8 cellular contexts compared by ENCODE assay signal in genomic region chr9:33158555-33159057, GRCh38. TPM values are rescaled to one million over a fixed set of nuclear protein-coding genes. Genes with fewer than 3 reads are reported as not detected.
A peak's percentile ranks its signal among the peaks of the same experiment; 100 is the strongest.
DNase-seq lines count a peak whose midpoint lies in the region; ATAC-seq and TF ChIP-seq lines count a peak whose summit lies in the region.

No MANE protein-coding gene starts in this region.

- H3K36me3 Mint-ChIP-seq in chondrocyte (ENCODE audit: low read depth) (no peaks in the 10 kb centered on the region), progenitor cell of endocrine pancreas (ENCODE audit: insufficient read depth) (peaks cover 1% of the 10 kb centered on the region)

- H3K4me1 Mint-ChIP-seq in chondrocyte (ENCODE audit: low read depth): peaks cover 80% of the 10 kb centered on the region
- peaks cover 57% of the 10 kb centered on the region for H3K4me1 Mint-ChIP-seq in progenitor cell of endocrine pancreas (ENCODE audit: low read depth)

- ATAC-seq in HG03432 (IDR thresholded peaks at IDR 0.05; ENCODE audit: unreplicated experiment) (peak; percentile 9), HG03159 (IDR thresholded peaks at IDR 0.05; ENCODE audit: unreplicated experiment) (no peak)

- peak overlapping the region; percentile 42 for H3K4me3 ChIP-seq in GM12865 (ENCODE audit: low read depth, low read length)

- TF ChIP-seq CTCF in GM12865 (IDR thresholded peaks at IDR 0.05; ENCODE audit: insufficient read depth, low read depth, low read length, missing control alignments) (no peak), chondrocyte (IDR thresholded peaks at IDR 0.05) (no peak), progenitor cell of endocrine pancreas (IDR thresholded peaks at IDR 0.05; ENCODE audit: unreplicated experiment) (no peak)

- DNase-seq in GM12865 (ENCODE audit: low read depth) (no peak), chondrocyte (ENCODE audit: low spot score) (no peak), progenitor cell of endocrine pancreas (ENCODE audit: low spot score, unreplicated experiment) (no peak), germinal center (ENCODE audit: low spot score) (no peak), DMS 273 (lab: John Stamatoyannopoulos, UW; ENCODE audit: unreplicated experiment) (no peak), retina (no peak)

- peak overlapping the region; percentile 95 for H3K27ac Mint-ChIP-seq in chondrocyte (ENCODE audit: unreplicated experiment)
- peak overlapping the region; percentile 94 for H3K27ac Mint-ChIP-seq in progenitor cell of endocrine pancreas

- H3K9me3 Mint-ChIP-seq in chondrocyte (ENCODE audit: low read depth) (peaks cover 1% of the 10 kb centered on the region), progenitor cell of endocrine pancreas (ENCODE audit: low read depth) (peaks cover 4% of the 10 kb centered on the region)

- H3K4me3 Mint-ChIP-seq in chondrocyte (ENCODE audit: unreplicated experiment): no peak overlapping the region
- H3K4me3 Mint-ChIP-seq in progenitor cell of endocrine pancreas (ENCODE audit: low read depth): no peak overlapping the region

- H3K27me3 Mint-ChIP-seq in chondrocyte (ENCODE audit: low read depth): no peaks in the 10 kb centered on the region
- H3K27me3 Mint-ChIP-seq in progenitor cell of endocrine pancreas: no peaks in the 10 kb centered on the region

RNA-seq across cellular contexts. Expression of gene B4GALT1, which starts 8.5 kb away (rescaled TPM):
- total RNA-seq in chondrocyte (59.0 to 83.5 TPM (median 60.2 TPM) in 3 replicates), progenitor cell of endocrine pancreas (49.9 and 53.1 TPM in 2 replicates)
